25 cellular contexts compared by ENCODE assay signal in genomic region chr4:7799723-7800122, GRCh38.
"Had no signal": no experiment of that assay in that cellular context is flagged by ENCODE, and none has a peak within 500 bp of the region (broad histone marks: within the 10 kb centered on the region; RNA-seq: fewer than 3 reads in every experiment).

No MANE protein-coding gene starts in this region.

- H3K4me3 Mint-ChIP-seq: naive thymus-derived CD8-positive, alpha-beta T cell; stimulated activated naive CD8-positive, alpha-beta T cell treated with anti-CD3 and anti-CD28 coated beads, Interleukin-15, amount 100 ng/mL, for 72 hours had no signal

- H3K9me3 ChIP-seq: gastrocnemius medialis, heart right ventricle, left lung, neutrophil, right lobe of liver, thyroid gland, vagina had no signal

- H3K27me3 ChIP-seq: dorsolateral prefrontal cortex, gastrocnemius medialis, heart right ventricle, left lung, neutrophil, right lobe of liver, thyroid gland, vagina had no signal

- ATAC-seq: esophagus mucosa; gastrocnemius medialis; heart right ventricle; left cardiac atrium; left lung; naive thymus-derived CD8-positive, alpha-beta T cell; stimulated activated naive CD8-positive, alpha-beta T cell treated with anti-CD3 and anti-CD28 coated beads, Interleukin-15, amount 100 ng/mL, for 72 hours had no signal

- DNase-seq: effector CD4-positive, alpha-beta T cell; foreskin fibroblast; gastrocnemius medialis; heart right ventricle; left cardiac atrium; left lung; mesendoderm; naive thymus-derived CD8-positive, alpha-beta T cell; retina; right lobe of liver; stimulated activated CD4-positive, alpha-beta T cell treated with anti-CD3 and anti-CD28 coated beads, Interleukin-12 subunit alpha, Interleukin-12 subunit beta, amount 100 ng/mL, for 4 hours; stimulated activated CD4-positive, alpha-beta T cell treated with anti-CD3 and anti-CD28 coated beads, Interleukin-1b, Interleukin-23, amount 100 ng/mL, for 48 hours; stimulated activated CD4-positive, alpha-beta T cell treated with anti-CD3 and anti-CD28 coated beads, Interleukin-4, amount 100 ng/mL, for 1 hour; stimulated activated CD8-positive, alpha-beta memory T cell treated with anti-CD3 and anti-CD28 coated beads, Interleukin-4, amount 100 ng/mL, for 48 hours; stimulated activated naive CD4-positive, alpha-beta T cell; stimulated activated naive CD8-positive, alpha-beta T cell treated with anti-CD3 and anti-CD28 coated beads, Interleukin-15, amount 100 ng/mL, for 72 hours; thyroid gland; trophoblast cell had no signal

- H3K9ac ChIP-seq: parathyroid adenoma had no signal

- H3K4me1 ChIP-seq: parathyroid adenoma, right lobe of liver, vagina had no signal

- H3K27me3 Mint-ChIP-seq: naive thymus-derived CD8-positive, alpha-beta T cell; stimulated activated naive CD8-positive, alpha-beta T cell treated with anti-CD3 and anti-CD28 coated beads, Interleukin-15, amount 100 ng/mL, for 72 hours had no signal

- H2AFZ ChIP-seq: parathyroid adenoma had no signal

- H3K79me2 ChIP-seq: parathyroid adenoma had no signal

- H3K27ac Mint-ChIP-seq: naive thymus-derived CD8-positive, alpha-beta T cell had no signal

- H3K36me3 ChIP-seq: right lobe of liver had no signal

- H3K4me3 ChIP-seq: dorsolateral prefrontal cortex, gastrocnemius medialis, heart right ventricle, left lung, right lobe of liver, smooth muscle cell, thyroid gland, vagina had no signal

- H3K9me3 Mint-ChIP-seq: naive thymus-derived CD8-positive, alpha-beta T cell; stimulated activated naive CD8-positive, alpha-beta T cell treated with anti-CD3 and anti-CD28 coated beads, Interleukin-15, amount 100 ng/mL, for 72 hours had no signal

- H3K27ac ChIP-seq: epithelial cell of prostate, gastrocnemius medialis, heart right ventricle, left lung, neutrophil, parathyroid adenoma, right lobe of liver, thyroid gland, vagina had no signal

- H3K4me2 ChIP-seq: smooth muscle cell had no signal
